9 cellular contexts compared by ENCODE assay signal in the genomic region with DNA sequence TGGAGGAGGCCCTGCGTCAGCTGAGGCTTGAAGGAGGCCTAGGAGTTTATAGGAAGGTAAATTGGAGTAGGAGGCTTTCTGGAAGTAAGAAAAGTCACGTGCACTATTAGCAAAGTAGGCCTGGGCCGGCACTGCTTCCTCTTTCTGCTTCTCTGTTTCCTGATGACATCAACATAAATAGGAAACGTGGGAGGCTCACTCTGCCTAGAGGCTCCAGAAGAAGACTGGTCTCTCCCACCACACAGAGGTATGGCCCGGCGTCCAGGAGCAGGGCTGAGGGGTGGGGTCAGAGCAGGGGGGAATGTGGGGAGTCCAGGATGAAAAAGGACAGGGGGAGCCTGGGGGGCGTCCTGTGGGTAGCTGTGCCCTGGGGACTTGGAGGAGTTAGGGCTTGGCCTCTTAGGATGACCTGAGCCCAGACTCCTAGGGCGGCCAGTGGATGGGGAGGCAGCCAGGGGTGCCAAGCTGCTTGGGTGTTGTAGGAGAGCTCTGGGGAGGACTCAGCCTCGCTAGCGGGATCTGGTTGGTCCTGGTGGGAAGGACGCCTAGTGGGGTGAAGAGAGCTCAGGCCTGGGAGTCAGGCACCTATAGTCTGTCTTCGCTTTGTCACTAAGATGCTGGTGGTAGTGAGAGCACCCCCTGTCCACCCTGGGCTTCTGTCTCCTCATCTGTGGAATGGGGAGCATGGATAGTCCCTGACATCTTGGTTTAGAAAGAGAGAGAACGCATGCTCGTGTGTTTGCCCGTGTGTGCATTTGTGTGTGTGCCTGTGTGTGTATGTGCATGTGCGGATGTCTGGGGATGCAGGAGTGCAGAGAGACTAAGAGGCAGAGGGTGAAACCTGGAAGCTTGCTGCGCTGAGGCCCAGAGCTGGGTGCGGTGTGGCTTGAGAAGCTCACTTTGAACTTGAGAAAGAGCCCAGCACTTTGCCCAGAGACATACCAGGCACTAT. TPM values are rescaled to one million over a fixed set of nuclear protein-coding genes. Genes with fewer than 3 reads are reported as not detected.
DNase-seq lines count a peak whose midpoint lies in the region; ATAC-seq and TF ChIP-seq lines count a peak whose summit lies in the region.
"Had no signal": no experiment of that assay in that cellular context is flagged by ENCODE, and none has a peak within 500 bp of the region (broad histone marks: within the 10 kb centered on the region; RNA-seq: fewer than 3 reads in every experiment).

A gene (plus strand): TSS at position 198 of the 952 bp plus-strand sequence. CDS start 8,580 bp downstream, outside the sequence.

- H3K36me3 Mint-ChIP-seq in T-cell: no peaks in the 10 kb centered on the region

- DNase-seq in NK-92 treated with Interleukin-12 subunit alpha and Interleukin-12 subunit beta, amount 100 ng/mL, for 24 hours (lab: John Stamatoyannopoulos, UW): peak; percentile 45
- DNase-seq in NK-92 (lab: John Stamatoyannopoulos, UW; ENCODE audit: unreplicated experiment) (no peak), T-cell (peak in 1 of 34 experiments; percentile 36), substantia nigra (lab: John Stamatoyannopoulos, UW) (peak in 14 of 49 donors; percentile 9 to 50 (median 25)), NCI-H748 (lab: John Stamatoyannopoulos, UW; ENCODE audit: unreplicated experiment) (no peak), PC-3 (no peak)

- no peaks in the 10 kb centered on the region for H3F3A ChIP-seq in PC-3 (ENCODE audit: low read length, unreplicated experiment)

- BruUV-seq in PC-3 (replicated peaks; lab: Mats Ljungman, UMichigan): no TSS peak

- no peaks in the 10 kb centered on the region for H3K9me2 ChIP-seq in PC-3 (replicated peaks; ENCODE audit: low read length)

- H3K36me3 ChIP-seq in iPS-18a (ENCODE audit: control insufficient read depth, low read depth, low read length) (no peaks in the 10 kb centered on the region), PC-3 (ENCODE audit: low read depth, low read length) (no peaks in the 10 kb centered on the region)

- POLR2A ChIA-PET in T-cell (lab: Charles Lee): no interaction called here
- POLR2A ChIA-PET in PC-3 (lab: Charles Lee; ENCODE audit: unreplicated experiment): interaction anchor here (0.6 kb wide), 1 partner anchor 41 kb away, joined by 3 read pairs; no protein-coding TSS in a partner anchor

- no peak within 1 kb of the TSS for H2AFZ ChIP-seq in PC-3 (ENCODE audit: low read length)

- no peaks in the 10 kb centered on the region for H3K9me3 Mint-ChIP-seq in T-cell

- CTCF ChIA-PET in T-cell (lab: Charles Lee) (no interaction called here), PC-3 (lab: Charles Lee) (no interaction called here)

- H3K27me3 Mint-ChIP-seq in T-cell: peaks cover 13 to 19% of the 10 kb centered on the region in 2 donors

- H3K4me3 ChIP-seq in iPS-18a (ENCODE audit: low read length) (peak within 1 kb of the TSS; percentile 1), PC-3 (ENCODE audit: low read length) (no peak within 1 kb of the TSS)

- H3K27me3 ChIP-seq in iPS-18a (ENCODE audit: control insufficient read depth, insufficient read depth, low read length): peaks cover 68% of the 10 kb centered on the region
- peaks cover 12% of the 10 kb centered on the region for H3K27me3 ChIP-seq in PC-3 (ENCODE audit: low read length)

- intact Hi-C loops in PC-3 (cut with micrococcal nuclease): no loop called here

- H3K27ac ChIP-seq in iPS-18a (ENCODE audit: low read length) (no peak within 1 kb of the TSS), substantia nigra (ENCODE audit: low read depth, low read length, poor library complexity, severe bottlenecking) (peak within 1 kb of the TSS; percentile 7), PC-3 (ENCODE audit: low read length) (no peak within 1 kb of the TSS)
- H3K27ac ChIP-seq: 22Rv1 had no signal

- H3K4me1 Mint-ChIP-seq in T-cell: peaks cover 0 to 6% (median 4%) of the 10 kb centered on the region in 3 donors

- no peak for TF ChIP-seq CTCF in PC-3 (conservative IDR thresholded peaks at IDR 0.05; ENCODE audit: low read depth, low read length)

- H4K20me1 ChIP-seq in PC-3 (ENCODE audit: low read length): no peaks in the 10 kb centered on the region

- H3K27ac Mint-ChIP-seq in T-cell: peak within 1 kb of the TSS in 1 of 2 donors; percentile 50

- H3K9me3 ChIP-seq in iPS-18a (ENCODE audit: control insufficient read depth, low read depth, low read length) (no peaks in the 10 kb centered on the region), PC-3 (ENCODE audit: low read length) (no peaks in the 10 kb centered on the region)

- H3K4me1 ChIP-seq in iPS-18a (ENCODE audit: control insufficient read depth, low read depth, low read length): peaks cover 19% of the 10 kb centered on the region
- no peaks in the 10 kb centered on the region for H3K4me1 ChIP-seq in PC-3 (ENCODE audit: insufficient read depth, low read length)

- H3K9ac ChIP-seq in iPS-18a (ENCODE audit: low read length) (no peak within 1 kb of the TSS), PC-3 (ENCODE audit: low read length) (no peak within 1 kb of the TSS)

- H3K79me2 ChIP-seq in PC-3 (ENCODE audit: low read length): no peaks in the 10 kb centered on the region

- H3K4me2 ChIP-seq in PC-3 (ENCODE audit: low read length): no peak within 1 kb of the TSS

- ATAC-seq in T-cell (replicated peaks in 1 of 4): no peak
- no peak for ATAC-seq in GM19467 (IDR thresholded peaks at IDR 0.05; ENCODE audit: unreplicated experiment)
- no peak for ATAC-seq in PC-3

- H3K4me3 Mint-ChIP-seq in T-cell: peak within 1 kb of the TSS in 2 of 3 donors; percentile 37 to 54

RNA-seq across cellular contexts. Expression of the gene that starts here (rescaled TPM):
- total RNA-seq in T-cell: 1 to 10 TPM; 3.4 to 6.0 (median 4.1) TPM
- 0.12 TPM in 1 of 2 replicates, not detected in the other for total RNA-seq in PC-3 (2014; rRNA removed)
